12 cellular contexts compared by ENCODE assay signal in the genomic region with DNA sequence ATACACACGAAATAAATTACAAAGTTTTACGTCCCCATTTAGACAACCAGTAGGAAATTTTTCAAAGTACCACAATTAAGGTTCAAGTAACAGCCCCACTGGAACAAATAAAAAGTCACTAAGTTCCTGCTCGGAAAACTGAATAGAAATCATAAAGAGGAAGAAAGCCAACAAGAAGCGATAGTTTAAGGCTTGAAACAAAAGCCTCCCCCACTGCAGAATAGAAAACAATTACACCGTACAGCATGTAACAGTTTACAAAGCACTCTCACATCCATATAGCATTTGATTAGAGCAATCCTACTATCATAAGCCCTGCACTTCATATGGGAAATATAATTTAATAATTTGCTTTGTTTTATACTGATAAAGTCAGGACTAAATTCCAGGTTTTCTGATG. TPM values are rescaled to one million over a fixed set of nuclear protein-coding genes. Genes with fewer than 3 reads are reported as not detected.
DNase-seq lines count a peak whose midpoint lies in the region; ATAC-seq and TF ChIP-seq lines count a peak whose summit lies in the region.
"Had no signal": no experiment of that assay in that cellular context is flagged by ENCODE, and none has a peak within 500 bp of the region (broad histone marks: within the 10 kb centered on the region; RNA-seq: fewer than 3 reads in every experiment).

No MANE protein-coding gene starts in this region.

- H3K27me3 ChIP-seq in gastrocnemius medialis: no peaks in the 10 kb centered on the region
- H3K27me3 ChIP-seq in body of pancreas: no peaks in the 10 kb centered on the region

- TF ChIP-seq POLR2A in gastrocnemius medialis (IDR thresholded peaks at IDR 0.05) (no peak), body of pancreas (IDR thresholded peaks at IDR 0.05) (no peak)

- ATAC-seq in HG03064 (IDR thresholded peaks at IDR 0.05; ENCODE audit: low read depth, unreplicated experiment) (peak; percentile 29), gastrocnemius medialis (no peak), HG03378 (IDR thresholded peaks at IDR 0.05; ENCODE audit: unreplicated experiment) (no peak), body of pancreas (no peak)
- ATAC-seq in activated naive CD8-positive, alpha-beta T cell treated with anti-CD3 and anti-CD28 coated beads, Interleukin-2, amount 50 U/mL, for 24 hours: no peak

- peaks cover 69% of the 10 kb centered on the region for H3K4me1 Mint-ChIP-seq in activated naive CD8-positive, alpha-beta T cell treated with anti-CD3 and anti-CD28 coated beads, Interleukin-2, amount 50 U/mL, for 24 hours

- H3K9me3 ChIP-seq in gastrocnemius medialis: no peaks in the 10 kb centered on the region
- no peaks in the 10 kb centered on the region for H3K9me3 ChIP-seq in body of pancreas

- H3K4me3 Mint-ChIP-seq in activated naive CD8-positive, alpha-beta T cell treated with anti-CD3 and anti-CD28 coated beads, Interleukin-2, amount 50 U/mL, for 24 hours: peak overlapping the region; percentile 10

- H3K4me3 ChIP-seq in gastrocnemius medialis (no peak overlapping the region), body of pancreas (no peak overlapping the region)

- no peak overlapping the region for H3K27ac Mint-ChIP-seq in activated naive CD8-positive, alpha-beta T cell treated with anti-CD3 and anti-CD28 coated beads, Interleukin-2, amount 50 U/mL, for 24 hours

- intact Hi-C loops in gastrocnemius medialis (cut with DNase I; ENCODE audit: low total_unique reads): no loop called here
- intact Hi-C loops in body of pancreas (cut with DNase I): no loop called here

- no peak for TF ChIP-seq CTCF in gastrocnemius medialis (IDR thresholded peaks at IDR 0.05 in 4 of 5, conservative IDR thresholded peaks at IDR 0.05 in 1 of 5)
- TF ChIP-seq CTCF in body of pancreas (IDR thresholded peaks at IDR 0.05): no peak

- H3K4me1 ChIP-seq in gastrocnemius medialis (peaks cover 48 to 81% of the 10 kb centered on the region in 2 donors), body of pancreas (peaks cover 8% of the 10 kb centered on the region)

- in situ Hi-C loops in gastrocnemius medialis (cut with MboI; ENCODE audit: low sequenced_read_pairs in 4 of 4): no loop called here

- H3K36me3 Mint-ChIP-seq in activated naive CD8-positive, alpha-beta T cell treated with anti-CD3 and anti-CD28 coated beads, Interleukin-2, amount 50 U/mL, for 24 hours (ENCODE audit: low read depth): peaks cover 5% of the 10 kb centered on the region

- no peaks in the 10 kb centered on the region for H3K27me3 Mint-ChIP-seq in activated naive CD8-positive, alpha-beta T cell treated with anti-CD3 and anti-CD28 coated beads, Interleukin-2, amount 50 U/mL, for 24 hours

- no peaks in the 10 kb centered on the region for H3K36me3 ChIP-seq in gastrocnemius medialis
- no peaks in the 10 kb centered on the region for H3K36me3 ChIP-seq in body of pancreas (replicated peaks in 1 of 2; ENCODE audit: insufficient read depth in 1 of 2, low read depth in 2 of 2)

- H3K27ac ChIP-seq in gastrocnemius medialis: peak overlapping the region; percentile 5 to 80 (median 43)
- no peak overlapping the region for H3K27ac ChIP-seq in body of pancreas
- H3K27ac ChIP-seq: 22Rv1 had no signal

- H3K9me3 Mint-ChIP-seq in activated naive CD8-positive, alpha-beta T cell treated with anti-CD3 and anti-CD28 coated beads, Interleukin-2, amount 50 U/mL, for 24 hours: no peaks in the 10 kb centered on the region
- H3K9me3 Mint-ChIP-seq: T-helper 1 cell treated with Interleukin-12 subunit alpha and Interleukin-12 subunit beta and Interleukin-4 antibody, amounts not matched to agents 30 μg/mL and 1 μg/mL, for 36 hours had no signal

- DNase-seq in NOMO-1 treated with DMSO at 0.1 percent for 48 hours (lab: John Stamatoyannopoulos, UW; ENCODE audit: unreplicated experiment) (peak; percentile 53), NOMO-1 treated with dmso at 0.1 percent for 144 hours (lab: John Stamatoyannopoulos, UW; ENCODE audit: unreplicated experiment) (no peak), gastrocnemius medialis (no peak), body of pancreas (no peak)
- DNase-seq in activated naive CD8-positive, alpha-beta T cell treated with anti-CD3 and anti-CD28 coated beads, Interleukin-2, amount 50 U/mL, for 24 hours: no peak
- DNase-seq in central memory CD4-positive, alpha-beta T cell: no peak
- DNase-seq: activated CD8-positive, alpha-beta memory T cell treated with anti-CD3 and anti-CD28 coated beads, Interleukin-2, amount 50 U/mL, for 4 hours; NCI-H1436 had no signal

- 66 to 82% methylated on average over 5 of the region's 5 CpGs for WGBS in body of pancreas, 2 donors

RNA-seq across cellular contexts. Expression of a gene that starts 15.5 kb away (rescaled TPM):
- total RNA-seq in gastrocnemius medialis (10 to 100 TPM in 1 of 4 donors, 1 to 10 TPM in 3; 6.8 to 12.0 (median 7.6) TPM), body of pancreas (1 to 10 TPM; 4.6 to 9.3 TPM)

Comparison
In these comparisons a context has a peak if more than half of its experiments do, and no peak if none do; other contexts are left out.
1. H3K27ac ChIP-seq: peak in gastrocnemius medialis (4 of 4); none in body of pancreas (0 of 4).